8 cellular contexts compared by ENCODE assay signal in genomic region chr4:169619518-169619957, GRCh38. TPM values are rescaled to one million over a fixed set of nuclear protein-coding genes. Genes with fewer than 3 reads are reported as not detected.
A peak's percentile ranks its signal among the peaks of the same experiment; 100 is the strongest.
DNase-seq lines count a peak whose midpoint lies in the region; ATAC-seq and TF ChIP-seq lines count a peak whose summit lies in the region.

No MANE protein-coding gene starts in this region.

- peak; percentile 40; the same call in 1 of the 2 replicates for TF ChIP-seq CTCF in WI38 (IDR thresholded peaks at IDR 0.05; ENCODE audit: low read depth, low read length)

- peak overlapping the region; percentile 74 for H3K4me3 ChIP-seq in WI38 (ENCODE audit: low read depth, low read length)

- ATAC-seq in Right ventricle myocardium inferior (peak; percentile 39), HG02852 (IDR thresholded peaks at IDR 0.05; ENCODE audit: unreplicated experiment) (peak; percentile 36)

- intact Hi-C loops in Right ventricle myocardium inferior (cut with DNase I), result no loop called here
- intact Hi-C loops in cardiac septum (cut with DNase I), result loop anchor here (5.0 kb wide), 1 partner anchor 103 kb away; no protein-coding TSS in a partner anchor

- DNase-seq in Right ventricle myocardium inferior (ENCODE audit: missing footprints) (no peak), cardiac septum (ENCODE audit: low spot score) (no peak), NCI-H146 (lab: John Stamatoyannopoulos, UW) (peak; percentile 57), cerebellar cortex (ENCODE audit: low spot score) (peak; percentile 81), kidney tubule cell (ENCODE audit: low spot score) (peak; percentile 77)
- DNase-seq in stimulated activated CD4-positive, alpha-beta T cell treated with anti-CD3 and anti-CD28 coated beads, Interleukin-4, amount 100 ng/mL, for 24 hours, result peak; percentile 58

RNA-seq across cellular contexts. Expression of gene CLCN3, which starts 0.8 kb away (rescaled TPM):
- total RNA-seq in Right ventricle myocardium inferior, result 58.3 TPM
- 61.4 TPM for total RNA-seq in cardiac septum

RNA-seq across cellular contexts. Expression of gene NEK1, which starts 7.2 kb away (rescaled TPM):
- total RNA-seq in Right ventricle myocardium inferior (13.8 TPM), cardiac septum (17.3 TPM)

Comparison
In these comparisons a context has a peak if more than half of its experiments do, and no peak if none do; other contexts are left out.
1. DNase-seq: peak in NCI-H146 (single experiment), cerebellar cortex (single experiment), kidney tubule cell (single experiment) and stimulated activated CD4-positive, alpha-beta T cell treated with anti-CD3 and anti-CD28 coated beads, Interleukin-4, amount 100 ng/mL, for 24 hours (single experiment); none in Right ventricle myocardium inferior (single experiment) and cardiac septum (single experiment).